In genomic region chr1:14599787-14600186, GRCh38 we compare ENCODE assay signal across 1 cellular context.
TF ChIP-seq lines count a peak whose summit lies in the region.

No MANE protein-coding gene starts in this region.

TF ChIP-seq in GM12878, 131 proteins besides CTCF, POLR2A, EP300 and RAD21 (continued from another document):
- TF ChIP-seq ZNF687 (IDR thresholded peaks at IDR 0.05) (no peak), YY1 (IDR thresholded peaks at IDR 0.05; ENCODE audit: low read depth, low read length) (no peak), JUNB (IDR thresholded peaks at IDR 0.05) (peak; percentile 29), NR2C2 (IDR thresholded peaks at IDR 0.05; ENCODE audit: borderline replicate concordance, control insufficient read depth, insufficient read length, low read depth) (no peak), BCLAF1 (IDR thresholded peaks at IDR 0.05) (no peak), MLLT1 (IDR thresholded peaks at IDR 0.05) (0 out of 2 replicates have a peak, but pooled peaks have one; percentile 45), ATF2 (IDR thresholded peaks at IDR 0.05; ENCODE audit: low read length) (no peak), EGR1 (IDR thresholded peaks at IDR 0.05; ENCODE audit: borderline replicate concordance in 1 of 2, low read depth in 2 of 2, low read length in 2 of 2) (no peak), ZNF207 (IDR thresholded peaks at IDR 0.05; ENCODE audit: borderline replicate concordance) (no peak)
